ENCODE assay signal across 11 cellular contexts in genomic region chr17:81340606-81341346, GRCh38. TPM values are rescaled to one million over a fixed set of nuclear protein-coding genes. Genes with fewer than 3 reads are reported as not detected.
DNase-seq lines count a peak whose midpoint lies in the region; ATAC-seq and TF ChIP-seq lines count a peak whose summit lies in the region.
"Had no signal": no experiment of that assay in that cellular context is flagged by ENCODE, and none has a peak within 500 bp of the region (broad histone marks: within the 10 kb centered on the region; RNA-seq: fewer than 3 reads in every experiment).

No MANE protein-coding gene starts in this region.

- TF ChIP-seq RAD21 in IMR-90 (IDR thresholded peaks at IDR 0.05; ENCODE audit: low read length) = no peak

- peak overlapping the region; percentile 57; the same call in 1 of the 2 replicates for H3K4ac ChIP-seq in IMR-90 (ENCODE audit: low read depth, low read length)

- POLR2A ChIA-PET in IMR-90 (lab: Charles Lee; ENCODE audit: unreplicated experiment) = interaction anchor here (1.2 kb wide), 1 partner anchor 51 kb away, joined by 3 read pairs; no protein-coding TSS in a partner anchor

- no peak overlapping the region; the same call in 1 of the 2 replicates for H3K18ac ChIP-seq in IMR-90 (ENCODE audit: low read depth, low read length)

- H3K79me1 ChIP-seq in IMR-90 (ENCODE audit: low read depth in 1 of 2, low read length in 2 of 2) = peaks cover 0 to 25% of the 10 kb centered on the region in 2 experiments; a peak in 3 of 4 replicates

- intact Hi-C loops in IMR-90 (cut with micrococcal nuclease) (no loop called here), spleen (cut with DNase I; ENCODE audit: low total_unique reads) (no loop called here)

- DNase-seq in IMR-90 (no peak), choroid plexus epithelial cell (ENCODE audit: low read depth) (peak; percentile 42), left kidney (ENCODE audit: low read depth, low spot score) (peak; percentile 73), spleen (peak; percentile 75), kidney tubule cell (ENCODE audit: low spot score) (no peak), ACHN (no peak)
- DNase-seq: activated CD4-positive, alpha-beta T cell treated with anti-CD3 and anti-CD28 coated beads, Interleukin-2, amount 10 ng/mL, durations not matched to agents 24 days and 14 days; stimulated activated CD4-positive, alpha-beta T cell treated with anti-CD3 and anti-CD28 coated beads, Interleukin-4, amount 100 ng/mL, for 4 hours had no signal

- 0 out of 2 replicates have a peak, but pooled peaks cover 5% of the 10 kb centered on the region for H3K9me1 ChIP-seq in IMR-90 (ENCODE audit: insufficient read depth, low read length)

- H2AK5ac ChIP-seq in IMR-90 (ENCODE audit: low read depth, low read length) = peak overlapping the region; percentile 60

- H2BK5ac ChIP-seq in IMR-90 (ENCODE audit: low read depth, low read length, poor library complexity, severe bottlenecking) = peak overlapping the region; percentile 96

- H2BK120ac ChIP-seq in IMR-90 (ENCODE audit: low read depth, low read length) = peak overlapping the region; percentile 57

- peaks cover 17% of the 10 kb centered on the region for H3K4me1 ChIP-seq in IMR-90 (ENCODE audit: control insufficient read depth, insufficient read depth, low read length)
- peaks cover 26 to 93% (median 88%) of the 10 kb centered on the region in 6 donors for H3K4me1 ChIP-seq in spleen

- H3K56ac ChIP-seq in IMR-90 (ENCODE audit: extremely low read depth, insufficient read depth, low read length) = no peak overlapping the region

- H2AFZ ChIP-seq in IMR-90 (replicated peaks; ENCODE audit: low read length, poor library complexity) = peak overlapping the region; percentile 65

- in situ Hi-C loops in IMR-90 (cut with MboI; ENCODE audit: low sequenced_read_pairs) (no loop called here), ACHN (cut with HindIII; ENCODE audit: low pct_ligation_motif_present, low pct_unique_long_range_greater_than_20kb, low sequenced_read_pairs) (no loop called here)

- CTCF ChIA-PET in IMR-90 (lab: Yijun Ruan, JAX) = no interaction called here

- no peak overlapping the region for H2BK15ac ChIP-seq in IMR-90 (ENCODE audit: low read depth, low read length)

- H2AK9ac ChIP-seq in IMR-90 (replicated peaks; ENCODE audit: low read depth, low read length, poor library complexity) = peak overlapping the region; percentile 86

- TF ChIP-seq POLR2A in IMR-90 (IDR thresholded peaks at IDR 0.05; ENCODE audit: low read depth, low read length) (no peak), spleen (IDR thresholded peaks at IDR 0.05) (peak in 1 of 3 donors; percentile 34)

- ATAC-seq in IMR-90 (ENCODE audit: low read depth) (no peak), HG03159 (IDR thresholded peaks at IDR 0.05; ENCODE audit: unreplicated experiment) (no peak), GM18909 (IDR thresholded peaks at IDR 0.05; ENCODE audit: poor library complexity, unreplicated experiment) (no peak)
- ATAC-seq: GM12878 had no signal

- H3K23ac ChIP-seq in IMR-90 (ENCODE audit: low read depth, low read length) = peak overlapping the region; percentile 40

- H3K27me3 ChIP-seq in IMR-90 (ENCODE audit: control insufficient read depth, insufficient read depth, low read length) (no peaks in the 10 kb centered on the region), spleen (replicated peaks in 1 of 7) (peaks cover 0 to 96% (median 62%) of the 10 kb centered on the region in 7 donors)

- dilution Hi-C loops in IMR-90 (cut with HindIII; ENCODE audit: low sequenced_read_pairs, unreplicated experiment) = no loop called here

- H3K9me3 ChIP-seq in IMR-90 (ENCODE audit: control insufficient read depth, insufficient read depth, low read length) (no peaks in the 10 kb centered on the region), spleen (no peaks in the 10 kb centered on the region)

- H4K91ac ChIP-seq in IMR-90 (ENCODE audit: insufficient read depth, low read depth, low read length) = no peak overlapping the region

- no peak for TF ChIP-seq CTCF in IMR-90 (conservative IDR thresholded peaks at IDR 0.05; ENCODE audit: low read depth, low read length)
- TF ChIP-seq CTCF in choroid plexus epithelial cell (conservative IDR thresholded peaks at IDR 0.05; ENCODE audit: low read depth, low read length) = no peak
- TF ChIP-seq CTCF in spleen (IDR thresholded peaks at IDR 0.05 in 8 of 11, conservative IDR thresholded peaks at IDR 0.05 in 3 of 11) = no peak

- H4K8ac ChIP-seq in IMR-90 (ENCODE audit: low read depth in 2 of 2, low read length in 2 of 2) = peak overlapping the region; percentile 30 to 85

- H4K5ac ChIP-seq in IMR-90 (ENCODE audit: low read depth, low read length) = peak overlapping the region; percentile 74; the same call in 1 of the 2 replicates

- peak overlapping the region; percentile 48; the same call in 1 of the 2 replicates for H3K14ac ChIP-seq in IMR-90 (replicated peaks; ENCODE audit: low read depth, low read length)

- peak overlapping the region; percentile 100 for H3K27ac ChIP-seq in IMR-90 (ENCODE audit: insufficient read depth, low read length)
- peak overlapping the region; percentile 84 to 94 (median 90) for H3K27ac ChIP-seq in spleen

- H3K36me3 ChIP-seq in IMR-90 (ENCODE audit: control insufficient read depth, insufficient read depth, low read length) = peaks cover 6% of the 10 kb centered on the region
- no peaks in the 10 kb centered on the region for H3K36me3 ChIP-seq in spleen

- H2BK20ac ChIP-seq in IMR-90 (ENCODE audit: low read depth, low read length) = no peak overlapping the region

- peaks cover 51% of the 10 kb centered on the region for H4K20me1 ChIP-seq in IMR-90 (ENCODE audit: insufficient read depth, low read length)

- no TSS peak for BruUV-seq in IMR-90 (replicated peaks; lab: Mats Ljungman, UMichigan)

- peak overlapping the region; percentile 100 for H3K9ac ChIP-seq in IMR-90 (ENCODE audit: low read depth, low read length)

- H3K4me2 ChIP-seq in IMR-90 (ENCODE audit: low read depth, low read length) = peak overlapping the region; percentile 33; the same call in 1 of the 2 replicates

- H3K4me3 ChIP-seq in IMR-90 (ENCODE audit: insufficient read depth, low read depth, low read length) (peak overlapping the region; percentile 98), choroid plexus epithelial cell (ENCODE audit: low read depth, low read length) (peak overlapping the region; percentile 88), spleen (peak overlapping the region in 7 of 8 donors; percentile 31 to 83 (median 63))
- H3K4me3 ChIP-seq: GM12878 had no signal

- WGBS in IMR-90 (ENCODE audit: extremely low coverage in 2 of 2, insufficient read length in 1 of 2), 2 experiments = 52% methylated on average over 11 of the region's 45 CpGs; no CpG with 5 or more reads in 1 of the 2 experiments
- WGBS in spleen, 5 donors = 16 to 34% (median 28%) methylated on average over 41 to 45 of the region's 45 CpGs

TF ChIP-seq in IMR-90, 13 proteins besides CTCF, POLR2A, EP300 and RAD21:
- TF ChIP-seq MXI1 (IDR thresholded peaks at IDR 0.05; ENCODE audit: borderline replicate concordance, low read depth, low read length) (peak; percentile 26; the same call in 1 of the 2 replicates), RCOR1 (IDR thresholded peaks at IDR 0.05; ENCODE audit: insufficient replicate concordance, low read length) (no peak), MAFK (IDR thresholded peaks at IDR 0.05; ENCODE audit: low read depth, low read length) (no peak), CHD1 (IDR thresholded peaks at IDR 0.05; ENCODE audit: low read depth, low read length) (no peak), USF2 (IDR thresholded peaks at IDR 0.05; ENCODE audit: low read depth, low read length) (no peak), MAZ (IDR thresholded peaks at IDR 0.05; ENCODE audit: borderline replicate concordance, low read depth, low read length) (no peak), BHLHE40 (IDR thresholded peaks at IDR 0.05; ENCODE audit: low read depth, low read length) (no peak)

RNA-seq across cellular contexts. Expression of gene SLC38A10, which starts 45.7 kb away (rescaled TPM):
- 12.7 and 14.2 TPM in 2 replicates for total RNA-seq in IMR-90 (2012; rRNA removed)
- polyA plus RNA-seq in IMR-90 (2012; rRNA removed) = 46.7 and 53.2 TPM in 2 replicates
- 40.4 and 68.1 TPM in 2 replicates for polyA plus RNA-seq in IMR-90 (2012; cell fraction: cytosol; rRNA removed)
- 86.4 and 189 TPM in 2 replicates for polyA plus RNA-seq in IMR-90 (2012; cell fraction: nucleus; rRNA removed; ENCODE audit: low replicate concordance)
- 100 to 1,000 TPM in 1 of 7 donors, 10 to 100 TPM in 6; 82.8 to 112 (median 95.0) TPM for total RNA-seq in spleen
- 10 to 100 TPM; 54.9 to 85.1 (median 71.4) TPM for polyA plus RNA-seq in spleen

RNA-seq across cellular contexts. Expression of gene BAHCC1, which starts 54.5 kb away (rescaled TPM):
- total RNA-seq in IMR-90 (2012; rRNA removed) (0.36 and 0.83 TPM in 2 replicates), spleen (10 to 100 TPM in 6 of 7 donors, 1 to 10 TPM in 1; 8.7 to 20.3 (median 14.9) TPM)
- polyA plus RNA-seq in IMR-90 (2012; rRNA removed) (7.8 and 8.1 TPM in 2 replicates), spleen (10 to 100 TPM in 1 of 3 donors, 1 to 10 TPM in 2; 1.7 to 10.2 (median 2.0) TPM)
- polyA plus RNA-seq in IMR-90 (2012; cell fraction: cytosol; rRNA removed) = 4.4 and 5.5 TPM in 2 replicates
- polyA plus RNA-seq in IMR-90 (2012; cell fraction: nucleus; rRNA removed; ENCODE audit: low replicate concordance) = 24.1 and 56.3 TPM in 2 replicates
- total RNA-seq: activated CD4-positive, alpha-beta T cell treated with anti-CD3 and anti-CD28 coated beads, Interleukin-2, amount 10 ng/mL, durations not matched to agents 24 days and 14 days had no signal

Comparison
In these comparisons a context has a peak if more than half of its experiments do, and no peak if none do; other contexts are left out.
1. DNase-seq: peak in choroid plexus epithelial cell (single experiment), left kidney (single experiment) and spleen (single experiment); none in IMR-90 (single experiment), kidney tubule cell (single experiment) and ACHN (single experiment).
2. Peak in every context shown above with its lines, with median percentiles within 50 percentile points of each other: H3K4me3 ChIP-seq.